ENCODE assay signal across 22 cellular contexts in the genomic region with DNA sequence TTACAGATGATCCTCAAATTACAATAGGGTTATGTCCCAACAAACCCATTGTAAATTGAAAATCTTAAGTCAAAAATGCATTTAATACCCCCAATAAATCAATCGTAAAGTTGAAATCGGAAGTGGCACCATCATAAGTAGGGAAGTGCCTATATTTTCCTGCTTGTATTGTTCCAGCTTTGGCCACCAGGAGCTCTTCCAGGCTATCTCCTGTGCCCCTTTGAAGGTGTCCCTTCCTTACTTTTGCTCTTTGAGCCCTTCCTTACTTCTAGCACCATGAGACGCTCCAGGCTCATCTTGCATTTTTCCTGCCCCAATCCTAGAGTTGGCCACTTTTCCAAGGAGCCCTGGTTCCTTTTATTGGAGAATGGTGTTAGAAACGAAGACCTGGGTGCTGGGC.
A peak's percentile ranks its signal among the peaks of the same experiment; 100 is the strongest.
DNase-seq lines count a peak whose midpoint lies in the region; ATAC-seq, FAIRE-seq and TF ChIP-seq lines count a peak whose summit lies in the region.
"Had no signal": no experiment of that assay in that cellular context is flagged by ENCODE, and none has a peak within 500 bp of the region (broad histone marks: within the 10 kb centered on the region; RNA-seq: fewer than 3 reads in every experiment).

No MANE protein-coding gene starts in this region.

- no TSS peak for BruUV-seq in K562 (replicated peaks; lab: Mats Ljungman, UMichigan)

- H3K9me3 Mint-ChIP-seq in GM23338 (peaks cover 7% of the 10 kb centered on the region), immature natural killer cell (no peaks in the 10 kb centered on the region)
- no peaks in the 10 kb centered on the region for H3K9me3 Mint-ChIP-seq in natural killer cell treated with Interleukin-12 subunit alpha and Interleukin-12 subunit beta and Interleukin-15 and Interleukin-18, amount 100 ng/mL, for 72 hours
- H3K9me3 Mint-ChIP-seq: stimulated activated effector memory CD8-positive, alpha-beta T cell treated with anti-CD3 and anti-CD28 coated beads, Interleukin-12 subunit alpha, Interleukin-12 subunit beta, amount 100 ng/mL, for 72 hours had no signal

- H3K9me3 ChIP-seq in AG04450 (ENCODE audit: control insufficient read depth, insufficient read depth, low read length) (no peaks in the 10 kb centered on the region; the same call in 1 of the 2 replicates), K562 (replicated peaks; ENCODE audit: control insufficient read depth, insufficient read depth, low read depth, low read length) (no peaks in the 10 kb centered on the region), hepatocyte (ENCODE audit: low read depth) (no peaks in the 10 kb centered on the region)

- in situ Hi-C loops in K562 (cut with MboI) (no loop called here), ACHN (cut with HindIII; ENCODE audit: low pct_ligation_motif_present, low pct_unique_long_range_greater_than_20kb, low sequenced_read_pairs) (no loop called here)

- DNase-seq in AG04450 (ENCODE audit: low read depth, low spot score), result no peak
- peak; percentile 42 for DNase-seq in GM23338 (ENCODE audit: low spot score)
- DNase-seq in K562 (ENCODE audit: extremely low read depth in 1 of 4, low spot score in 3 of 4), result no peak
- DNase-seq in hepatocyte (ENCODE audit: low spot score), result no peak
- no peak for DNase-seq in natural killer cell treated with Interleukin-12 subunit alpha and Interleukin-12 subunit beta and Interleukin-15 and Interleukin-18, amount 100 ng/mL, for 72 hours (ENCODE audit: low spot score)
- DNase-seq in mucosa of gallbladder (ENCODE audit: low spot score), result no peak
- DNase-seq in immature natural killer cell, result no peak
- DNase-seq in ACHN, result no peak
- DNase-seq: activated CD4-positive, alpha-beta T cell treated with anti-CD3 and anti-CD28 coated beads for 36 hours; activated CD8-positive, alpha-beta memory T cell treated with anti-CD3 and anti-CD28 coated beads, Interleukin-2, amount 10 ng/mL, durations not matched to agents 7 days and 5 days; CD8-positive, alpha-beta memory T cell; cortex of kidney; foreskin melanocyte; H7; naive thymus-derived CD8-positive, alpha-beta T cell; NCI-H1417 treated with DMSO at 0.1 percent for 48 hours; NCI-H526 had no signal

- H3K4me3 ChIP-seq in AG04450 (ENCODE audit: low read depth, low read length) (no peak overlapping the region), GM23338 (no peak overlapping the region), K562 (no peak overlapping the region), hepatocyte (no peak overlapping the region)

- CTCF ChIA-PET in AG04450 (lab: Charles Lee), result no interaction called here
- CTCF ChIA-PET in K562 (lab: Yijun Ruan, JAX; ENCODE audit: low intra/inter-chr PET ratio), result no interaction called here

- TF ChIP-seq CTCF in AG04450 (IDR thresholded peaks at IDR 0.05; ENCODE audit: low read depth, low read length) (0 out of 2 replicates have a peak, but pooled peaks have one; percentile 23), GM23338 (conservative IDR thresholded peaks at IDR 0.05; ENCODE audit: low read depth in 2 of 2) (peak in 1 of 2 experiments; percentile 47; a peak in 3 of 4 replicates), K562 (IDR thresholded peaks at IDR 0.05 in 2 of 3, conservative IDR thresholded peaks at IDR 0.05 in 1 of 3; ENCODE audit: insufficient read depth in 2 of 3, low read depth in 1 of 3, low read length in 3 of 3) (peak in 2 of 3 experiments; percentile 13 to 17; a peak in 1 of 6 replicates), hepatocyte (IDR thresholded peaks at IDR 0.05; ENCODE audit: poor library complexity) (peak; percentile 6)

- H3K27me3 Mint-ChIP-seq in GM23338 (ENCODE audit: insufficient read depth, low read depth, poor library complexity) (peaks cover 9% of the 10 kb centered on the region), immature natural killer cell (ENCODE audit: low read depth in 3 of 3) (peaks cover 1 to 5% (median 3%) of the 10 kb centered on the region in 3 donors)
- H3K27me3 Mint-ChIP-seq in natural killer cell treated with Interleukin-12 subunit alpha and Interleukin-12 subunit beta and Interleukin-15 and Interleukin-18, amount 100 ng/mL, for 72 hours, result peaks cover 0 to 6% of the 10 kb centered on the region in 2 donors

- H3K4me2 ChIP-seq in GM23338 (no peak overlapping the region), K562 (ENCODE audit: insufficient read depth, low read length) (no peak overlapping the region), hepatocyte (no peak overlapping the region)

- H3K4me3 Mint-ChIP-seq in GM23338 (no peak overlapping the region), immature natural killer cell (no peak overlapping the region)
- no peak overlapping the region for H3K4me3 Mint-ChIP-seq in natural killer cell treated with Interleukin-12 subunit alpha and Interleukin-12 subunit beta and Interleukin-15 and Interleukin-18, amount 100 ng/mL, for 72 hours
- H3K4me3 Mint-ChIP-seq: activated CD4-positive, alpha-beta T cell treated with anti-CD3 and anti-CD28 coated beads for 36 hours; activated CD8-positive, alpha-beta memory T cell treated with anti-CD3 and anti-CD28 coated beads, Interleukin-2, amount 10 ng/mL, durations not matched to agents 7 days and 5 days; CD8-positive, alpha-beta memory T cell; naive thymus-derived CD8-positive, alpha-beta T cell; stimulated activated effector memory CD8-positive, alpha-beta T cell treated with anti-CD3 and anti-CD28 coated beads, Interleukin-12 subunit alpha, Interleukin-12 subunit beta, amount 100 ng/mL, for 72 hours had no signal

- H4K20me1 ChIP-seq in GM23338 (replicated peaks; ENCODE audit: insufficient read depth) (no peaks in the 10 kb centered on the region), K562 (replicated peaks; ENCODE audit: control insufficient read depth, insufficient read depth, low read length) (no peaks in the 10 kb centered on the region), hepatocyte (ENCODE audit: insufficient read depth, poor library complexity, severe bottlenecking) (no peaks in the 10 kb centered on the region)

- H3K27ac ChIP-seq in AG04450 (ENCODE audit: low read depth, low read length), result no peak overlapping the region
- H3K27ac ChIP-seq in GM23338 (ENCODE audit: low read depth), result no peak overlapping the region
- no peak overlapping the region for H3K27ac ChIP-seq in K562 (ENCODE audit: extremely low read depth, low read depth, low read length)
- H3K27ac ChIP-seq in hepatocyte, result no peak overlapping the region

- TF ChIP-seq POLR2A in K562 (conservative IDR thresholded peaks at IDR 0.05), result no peak

- H3K9me2 ChIP-seq in GM23338 (ENCODE audit: insufficient read depth) (peaks cover 3% of the 10 kb centered on the region; the same call in 1 of the 2 replicates), hepatocyte (replicated peaks; ENCODE audit: insufficient read depth) (no peaks in the 10 kb centered on the region)

- intact Hi-C loops in K562 (cut with micrococcal nuclease), result no loop called here

- no peak for TF ChIP-seq EP300 in K562 (IDR thresholded peaks at IDR 0.05; ENCODE audit: low read length)

- H3K27me3 ChIP-seq in AG04450 (ENCODE audit: control insufficient read depth, insufficient read depth, low read length) (no peaks in the 10 kb centered on the region), GM23338 (ENCODE audit: insufficient read depth) (no peaks in the 10 kb centered on the region), K562 (ENCODE audit: control insufficient read depth in 2 of 2, insufficient read depth in 2 of 2, low read length in 2 of 2) (no peaks in the 10 kb centered on the region), hepatocyte (no peaks in the 10 kb centered on the region)

- no peaks in the 10 kb centered on the region for H3K36me3 ChIP-seq in GM23338 (ENCODE audit: insufficient read depth)
- no peaks in the 10 kb centered on the region for H3K36me3 ChIP-seq in K562 (ENCODE audit: control insufficient read depth, insufficient read depth, low read length)
- H3K36me3 ChIP-seq in hepatocyte (replicated peaks; ENCODE audit: insufficient read depth, low read depth), result no peaks in the 10 kb centered on the region

- 0% methylated on average over 4 of the region's 4 CpGs for WGBS in K562 (ENCODE audit: insufficient coverage, low coverage, missing lambda C conversion rate)
- 76% methylated on average over 4 of the region's 4 CpGs for WGBS in hepatocyte (ENCODE audit: low lambda C conversion rate, missing lambda C conversion rate)

- no peaks in the 10 kb centered on the region for H3F3A ChIP-seq in GM23338 (replicated peaks; ENCODE audit: low read depth)

- H3K4me1 Mint-ChIP-seq in GM23338 (peaks cover 10% of the 10 kb centered on the region), immature natural killer cell (no peaks in the 10 kb centered on the region)
- H3K4me1 Mint-ChIP-seq in natural killer cell treated with Interleukin-12 subunit alpha and Interleukin-12 subunit beta and Interleukin-15 and Interleukin-18, amount 100 ng/mL, for 72 hours (ENCODE audit: low read depth in 2 of 2), result no peaks in the 10 kb centered on the region
- H3K4me1 Mint-ChIP-seq: activated CD4-positive, alpha-beta T cell treated with anti-CD3 and anti-CD28 coated beads for 36 hours; activated CD8-positive, alpha-beta memory T cell treated with anti-CD3 and anti-CD28 coated beads, Interleukin-2, amount 10 ng/mL, durations not matched to agents 7 days and 5 days; CD8-positive, alpha-beta memory T cell; naive thymus-derived CD8-positive, alpha-beta T cell; stimulated activated effector memory CD8-positive, alpha-beta T cell treated with anti-CD3 and anti-CD28 coated beads, Interleukin-12 subunit alpha, Interleukin-12 subunit beta, amount 100 ng/mL, for 72 hours had no signal

- no peak for TF ChIP-seq RAD21 in K562 (CRISPR knock-in tag; conservative IDR thresholded peaks at IDR 0.05 in 1 of 2, IDR thresholded peaks at IDR 0.05 in 1 of 2)

- H3K4me1 ChIP-seq in GM23338 (ENCODE audit: insufficient read depth) (peaks cover 5% of the 10 kb centered on the region; the same call in 1 of the 2 replicates), K562 (replicated peaks in 1 of 2; ENCODE audit: control insufficient read depth in 2 of 2, insufficient read depth in 2 of 2, low read length in 2 of 2) (no peaks in the 10 kb centered on the region), hepatocyte (ENCODE audit: insufficient read depth) (no peaks in the 10 kb centered on the region)

- H3K27ac Mint-ChIP-seq in GM23338 (peak overlapping the region; percentile 19; the same call in 1 of the 2 replicates), immature natural killer cell (no peak overlapping the region)
- H3K27ac Mint-ChIP-seq in natural killer cell treated with Interleukin-12 subunit alpha and Interleukin-12 subunit beta and Interleukin-15 and Interleukin-18, amount 100 ng/mL, for 72 hours, result no peak overlapping the region
- H3K27ac Mint-ChIP-seq: activated CD4-positive, alpha-beta T cell treated with anti-CD3 and anti-CD28 coated beads for 36 hours; activated CD8-positive, alpha-beta memory T cell treated with anti-CD3 and anti-CD28 coated beads, Interleukin-2, amount 10 ng/mL, durations not matched to agents 7 days and 5 days; naive thymus-derived CD8-positive, alpha-beta T cell; stimulated activated effector memory CD8-positive, alpha-beta T cell treated with anti-CD3 and anti-CD28 coated beads, Interleukin-12 subunit alpha, Interleukin-12 subunit beta, amount 100 ng/mL, for 72 hours had no signal

- H3K36me3 Mint-ChIP-seq in GM23338 (ENCODE audit: low read depth) (no peaks in the 10 kb centered on the region), immature natural killer cell (no peaks in the 10 kb centered on the region)
- H3K36me3 Mint-ChIP-seq in natural killer cell treated with Interleukin-12 subunit alpha and Interleukin-12 subunit beta and Interleukin-15 and Interleukin-18, amount 100 ng/mL, for 72 hours, result no peaks in the 10 kb centered on the region
- H3K36me3 Mint-ChIP-seq: activated CD8-positive, alpha-beta memory T cell treated with anti-CD3 and anti-CD28 coated beads, Interleukin-2, amount 10 ng/mL, durations not matched to agents 7 days and 5 days; CD8-positive, alpha-beta memory T cell; naive thymus-derived CD8-positive, alpha-beta T cell; stimulated activated effector memory CD8-positive, alpha-beta T cell treated with anti-CD3 and anti-CD28 coated beads, Interleukin-12 subunit alpha, Interleukin-12 subunit beta, amount 100 ng/mL, for 72 hours had no signal

- FAIRE-seq in K562 (lab: Jason Lieb, UNC), result no peak
- FAIRE-seq: HepG2, TTC549 had no signal

- H3K79me2 ChIP-seq in GM23338 (replicated peaks; ENCODE audit: insufficient read depth) (no peaks in the 10 kb centered on the region), K562 (ENCODE audit: control insufficient read depth, insufficient read depth, low read length) (no peaks in the 10 kb centered on the region), hepatocyte (no peaks in the 10 kb centered on the region)

- H2AFZ ChIP-seq in GM23338 (peak overlapping the region; percentile 91), K562 (ENCODE audit: low read depth, low read length) (no peak overlapping the region), hepatocyte (no peak overlapping the region)

- POLR2A ChIA-PET in AG04450 (lab: Yijun Ruan, JAX) (no interaction called here), K562 (lab: Yijun Ruan, JAX) (no interaction called here)

- H3K9me1 ChIP-seq in K562 (ENCODE audit: control insufficient read depth, insufficient read depth, low read length), result no peaks in the 10 kb centered on the region

- no peak overlapping the region for H3K9ac ChIP-seq in K562 (ENCODE audit: insufficient read depth in 1 of 2, low read depth in 2 of 2, low read length in 2 of 2)

- ATAC-seq in GM23338 (peak; percentile 76), K562 (no peak)
- no peak for ATAC-seq in natural killer cell treated with Interleukin-12 subunit alpha and Interleukin-12 subunit beta and Interleukin-15 and Interleukin-18, amount 100 ng/mL, for 72 hours
- ATAC-seq: activated CD4-positive, alpha-beta T cell treated with anti-CD3 and anti-CD28 coated beads for 36 hours; activated CD8-positive, alpha-beta memory T cell treated with anti-CD3 and anti-CD28 coated beads, Interleukin-2, amount 10 ng/mL, durations not matched to agents 7 days and 5 days; activated naive CD4-positive, alpha-beta T cell treated with anti-CD3 and anti-CD28 coated beads, Interleukin-2, amount 50 U/mL, for 72 hours; HepG2; naive thymus-derived CD8-positive, alpha-beta T cell; Right ventricle myocardium inferior; stimulated activated effector memory CD8-positive, alpha-beta T cell treated with anti-CD3 and anti-CD28 coated beads, Interleukin-12 subunit alpha, Interleukin-12 subunit beta, amount 100 ng/mL, for 72 hours had no signal
